In genomic region chr15:72488558-72488957, GRCh38 we compare ENCODE assay signal across 21 cellular contexts. TPM values are rescaled to one million over a fixed set of nuclear protein-coding genes. Genes with fewer than 3 reads are reported as not detected.
DNase-seq lines count a peak whose midpoint lies in the region; ATAC-seq and TF ChIP-seq lines count a peak whose summit lies in the region.
"Had no signal": no experiment of that assay in that cellular context is flagged by ENCODE, and none has a peak within 500 bp of the region (broad histone marks: within the 10 kb centered on the region; RNA-seq: fewer than 3 reads in every experiment).

No MANE protein-coding gene starts in this region.

- no peak overlapping the region for H3K4me2 ChIP-seq in smooth muscle cell

- peaks cover 100% of the 10 kb centered on the region for H4K20me1 ChIP-seq in smooth muscle cell (ENCODE audit: low read depth)

- peaks cover 11% of the 10 kb centered on the region for H3F3A ChIP-seq in smooth muscle cell (ENCODE audit: low read depth)

- H3K36me3 Mint-ChIP-seq in CD4-positive, CD25-positive, alpha-beta regulatory T cell: peaks cover 10% of the 10 kb centered on the region
- H3K36me3 Mint-ChIP-seq in chondrocyte (ENCODE audit: low read depth): no peaks in the 10 kb centered on the region

- no peak for ATAC-seq in CD4-positive, CD25-positive, alpha-beta regulatory T cell (ENCODE audit: low read depth in 2 of 2)
- no peak for ATAC-seq in GM19463 (IDR thresholded peaks at IDR 0.05; ENCODE audit: unreplicated experiment)
- ATAC-seq: GM12878, HepG2 had no signal

- TF ChIP-seq CTCF in HEK293 (tag by site-specific recombination; IDR thresholded peaks at IDR 0.05): no peak
- TF ChIP-seq CTCF in chondrocyte (IDR thresholded peaks at IDR 0.05): no peak
- TF ChIP-seq CTCF in smooth muscle cell (IDR thresholded peaks at IDR 0.05; ENCODE audit: borderline replicate concordance, insufficient read depth, poor library complexity, severe bottlenecking): no peak
- TF ChIP-seq CTCF in ascending aorta (IDR thresholded peaks at IDR 0.05): no peak

- H3K36me3 ChIP-seq in CD4-positive, CD25-positive, alpha-beta regulatory T cell (ENCODE audit: control insufficient read depth, insufficient read depth, low read length): peaks cover 10% of the 10 kb centered on the region
- peaks cover 11 to 17% of the 10 kb centered on the region in 2 experiments; a peak in 2 of 3 replicates for H3K36me3 ChIP-seq in HEK293 (ENCODE audit: control insufficient read depth in 2 of 2, insufficient read depth in 1 of 2, low read length in 2 of 2)
- H3K36me3 ChIP-seq in smooth muscle cell (ENCODE audit: low read depth): no peaks in the 10 kb centered on the region
- H3K36me3 ChIP-seq in ascending aorta: no peaks in the 10 kb centered on the region
- H3K36me3 ChIP-seq: Peyer's patch had no signal

- POLR2A ChIA-PET in HEK293 (lab: Yijun Ruan, JAX): interaction anchor here (0.6 kb wide), 1 partner anchor 13 kb away, joined by 3 read pairs; no protein-coding TSS in a partner anchor

- H3K9ac ChIP-seq in smooth muscle cell (ENCODE audit: low read depth): no peak overlapping the region

- peaks cover 42% of the 10 kb centered on the region for H3K4me1 ChIP-seq in CD4-positive, CD25-positive, alpha-beta regulatory T cell (ENCODE audit: control insufficient read depth, insufficient read depth, low read length, poor library complexity, severe bottlenecking)
- H3K4me1 ChIP-seq in HEK293 (ENCODE audit: control insufficient read depth, insufficient read depth, low read length) (peaks cover 38% of the 10 kb centered on the region), smooth muscle cell (ENCODE audit: low read depth) (peaks cover 23% of the 10 kb centered on the region), ascending aorta (peaks cover 6 to 56% of the 10 kb centered on the region in 2 donors)
- H3K4me1 ChIP-seq: Peyer's patch had no signal

- peak overlapping the region; percentile 6 for H3K4me3 ChIP-seq in CD4-positive, CD25-positive, alpha-beta regulatory T cell (ENCODE audit: low read depth, low read length)
- no peak overlapping the region for H3K4me3 ChIP-seq in HEK293 (ENCODE audit: low read depth, low read length)
- no peak overlapping the region for H3K4me3 ChIP-seq in smooth muscle cell
- H3K4me3 ChIP-seq in ascending aorta: no peak overlapping the region
- H3K4me3 ChIP-seq: GM12878, Peyer's patch had no signal

- DNase-seq in CD4-positive, CD25-positive, alpha-beta regulatory T cell: no peak
- DNase-seq in chondrocyte (ENCODE audit: low spot score) (no peak), smooth muscle cell (lab: John Stamatoyannopoulos, UW; ENCODE audit: unreplicated experiment) (no peak), DMS79 (lab: John Stamatoyannopoulos, UW) (no peak), ascending aorta (ENCODE audit: low spot score in 2 of 2) (no peak)
- DNase-seq: AML-193; Caco-2; EL; HFFc6; KBM-7; MV-4-11; NCI-H1694 treated with DMSO at 0.1 percent for 48 hours; NCI-H510A; NCI-H748 treated with DMSO at 0.1 percent for 48 hours; NK-92 treated with Interleukin-12 subunit alpha and Interleukin-12 subunit beta, amount 100 ng/mL, for 24 hours; Peyer's patch had no signal

- intact Hi-C loops in ascending aorta (cut with DNase I): no loop called here

- peak overlapping the region in 3 of 4 donors; percentile 41 to 59 (median 51) for H3K4me3 Mint-ChIP-seq in CD4-positive, CD25-positive, alpha-beta regulatory T cell
- no peak overlapping the region for H3K4me3 Mint-ChIP-seq in chondrocyte (ENCODE audit: unreplicated experiment)
- H3K4me3 Mint-ChIP-seq: CD14-positive monocyte had no signal

- peaks cover 0 to 1% (median 0%) of the 10 kb centered on the region in 7 donors for H3K9me3 Mint-ChIP-seq in CD4-positive, CD25-positive, alpha-beta regulatory T cell
- no peaks in the 10 kb centered on the region for H3K9me3 Mint-ChIP-seq in chondrocyte (ENCODE audit: low read depth)
- H3K9me3 Mint-ChIP-seq: CD14-positive monocyte, HFFc6 had no signal

- H3K9me3 ChIP-seq in CD4-positive, CD25-positive, alpha-beta regulatory T cell (ENCODE audit: control insufficient read depth in 2 of 2, low read length in 2 of 2): no peaks in the 10 kb centered on the region
- H3K9me3 ChIP-seq in HEK293 (ENCODE audit: control insufficient read depth, insufficient read depth, low read depth, low read length): no peaks in the 10 kb centered on the region
- no peaks in the 10 kb centered on the region for H3K9me3 ChIP-seq in smooth muscle cell (replicated peaks; ENCODE audit: low read depth)
- H3K9me3 ChIP-seq in ascending aorta: no peaks in the 10 kb centered on the region
- H3K9me3 ChIP-seq: Caco-2, Peyer's patch had no signal

- H3K79me2 ChIP-seq in smooth muscle cell (ENCODE audit: low read depth): peaks cover 100% of the 10 kb centered on the region

- no peak overlapping the region for H3K27ac ChIP-seq in CD4-positive, CD25-positive, alpha-beta regulatory T cell (ENCODE audit: insufficient read depth, low read length, poor library complexity, severe bottlenecking)
- H3K27ac ChIP-seq in HEK293 (ENCODE audit: extremely low read depth, low read depth, low read length) (no peak overlapping the region), smooth muscle cell (ENCODE audit: low read depth) (peak overlapping the region; percentile 8), ascending aorta (no peak overlapping the region)
- H3K27ac ChIP-seq: Peyer's patch had no signal

- H3K4me1 Mint-ChIP-seq in CD4-positive, CD25-positive, alpha-beta regulatory T cell: peaks cover 52 to 85% (median 67%) of the 10 kb centered on the region in 4 donors
- peaks cover 49% of the 10 kb centered on the region for H3K4me1 Mint-ChIP-seq in chondrocyte (ENCODE audit: low read depth)

- H3K27me3 Mint-ChIP-seq in CD4-positive, CD25-positive, alpha-beta regulatory T cell: no peaks in the 10 kb centered on the region
- H3K27me3 Mint-ChIP-seq in chondrocyte (ENCODE audit: low read depth): no peaks in the 10 kb centered on the region

- 97% methylated on average over 2 of the region's 2 CpGs for WGBS in smooth muscle cell (ENCODE audit: low lambda C conversion rate)

- no peak overlapping the region for H2AFZ ChIP-seq in smooth muscle cell (ENCODE audit: low read depth)

- H3K27ac Mint-ChIP-seq in CD4-positive, CD25-positive, alpha-beta regulatory T cell: peak overlapping the region in 1 of 3 donors; percentile 69
- peak overlapping the region; percentile 74 for H3K27ac Mint-ChIP-seq in chondrocyte (ENCODE audit: unreplicated experiment)

- no peaks in the 10 kb centered on the region for H3K27me3 ChIP-seq in CD4-positive, CD25-positive, alpha-beta regulatory T cell (ENCODE audit: control insufficient read depth, insufficient read depth, low read length)
- H3K27me3 ChIP-seq in smooth muscle cell (ENCODE audit: low read depth) (no peaks in the 10 kb centered on the region), ascending aorta (no peaks in the 10 kb centered on the region)
- H3K27me3 ChIP-seq: Peyer's patch had no signal

- CTCF ChIA-PET in HEK293 (lab: Yijun Ruan, JAX): interaction anchor here (0.6 to 1.1 kb wide), 2 partner anchors 83 to 176 kb away, joined by 3 read pairs; no protein-coding TSS in a partner anchor

TF ChIP-seq in HEK293, 187 proteins besides CTCF, POLR2A, EP300 and RAD21:
- TF ChIP-seq ZNF677 (tag by site-specific recombination; IDR thresholded peaks at IDR 0.05) (peak; percentile 86), ZNF350 (tag by site-specific recombination; IDR thresholded peaks at IDR 0.05) (no peak)

RNA-seq across cellular contexts. Expression of gene ARIH1, which starts 14.4 kb away (rescaled TPM):
- 242 TPM for total RNA-seq in CD4-positive, CD25-positive, alpha-beta regulatory T cell
- polyA plus RNA-seq in CD4-positive, CD25-positive, alpha-beta regulatory T cell: 10 to 100 TPM; 13.1 to 22.8 (median 14.7) TPM
- total RNA-seq in chondrocyte (150 to 169 TPM (median 164 TPM) in 3 replicates), smooth muscle cell (54.3 and 70.5 TPM in 2 replicates), ascending aorta (109 TPM)
- 78.1 and 96.3 TPM in 2 replicates for polyA plus RNA-seq in smooth muscle cell
